Comparison of ENCODE assay signal across 20 cellular contexts in genomic region chr1:31122101-31122735, GRCh38. TPM values are rescaled to one million over a fixed set of nuclear protein-coding genes. Genes with fewer than 3 reads are reported as not detected.
DNase-seq lines count a peak whose midpoint lies in the region; ATAC-seq and TF ChIP-seq lines count a peak whose summit lies in the region.
"Had no signal": no experiment of that assay in that cellular context is flagged by ENCODE, and none has a peak within 500 bp of the region (broad histone marks: within the 10 kb centered on the region; RNA-seq: fewer than 3 reads in every experiment).

No MANE protein-coding gene starts in this region.

- H3K27ac ChIP-seq in foreskin keratinocyte (no peak overlapping the region), neural progenitor cell (peak overlapping the region; percentile 8)
- H3K27ac ChIP-seq: 22Rv1, body of pancreas, neutrophil, upper lobe of left lung had no signal

- no peaks in the 10 kb centered on the region for H3K36me3 Mint-ChIP-seq in neural progenitor cell
- no peaks in the 10 kb centered on the region for H3K36me3 Mint-ChIP-seq in activated T-helper 17 cell treated with anti-CD3 and anti-CD28 coated beads, Interleukin-2, amount 50 U/mL, for 72 hours (ENCODE audit: low read depth)
- H3K36me3 Mint-ChIP-seq: activated naive CD4-positive, alpha-beta T cell treated with anti-CD3 and anti-CD28 coated beads, Interleukin-2, amount 50 U/mL, for 72 hours had no signal

- peak overlapping the region; percentile 54 for H3K9ac ChIP-seq in NT2/D1 (ENCODE audit: insufficient read length, low read depth)
- no peak overlapping the region for H3K9ac ChIP-seq in neural progenitor cell

- H2AFZ ChIP-seq in neural progenitor cell (replicated peaks): peak overlapping the region; percentile 91

- H3F3A ChIP-seq in neural progenitor cell (ENCODE audit: low read depth): peaks cover 22% of the 10 kb centered on the region

- H3K27ac Mint-ChIP-seq in neural progenitor cell: peak overlapping the region; percentile 31
- no peak overlapping the region for H3K27ac Mint-ChIP-seq in activated T-helper 17 cell treated with anti-CD3 and anti-CD28 coated beads, Interleukin-2, amount 50 U/mL, for 72 hours
- H3K27ac Mint-ChIP-seq: activated naive CD4-positive, alpha-beta T cell treated with anti-CD3 and anti-CD28 coated beads, Interleukin-2, amount 50 U/mL, for 72 hours; B cell; dendritic cell treated with granulocyte-macrophage colony-stimulating factor and Interleukin-4, amounts not matched to agents 40 ng/mL and 50 ng/mL, for 4 days; stimulated activated naive CD8-positive, alpha-beta T cell treated with anti-CD3 and anti-CD28 coated beads, Interleukin-15, Interleukin-2, amounts not matched to agents 100 ng/mL and 50 ng/mL, for 24 hours had no signal

- H3K79me2 ChIP-seq in neural progenitor cell (ENCODE audit: low read depth): no peaks in the 10 kb centered on the region

- TF ChIP-seq CTCF in foreskin keratinocyte (conservative IDR thresholded peaks at IDR 0.05) (no peak), neural progenitor cell (IDR thresholded peaks at IDR 0.05) (no peak)

- H3K4me1 ChIP-seq in NT2/D1 (ENCODE audit: insufficient read depth, insufficient read length) (peaks cover 5% of the 10 kb centered on the region), foreskin keratinocyte (peaks cover 12% of the 10 kb centered on the region), neural progenitor cell (peaks cover 15% of the 10 kb centered on the region)
- H3K4me1 ChIP-seq: body of pancreas, upper lobe of left lung had no signal

- no peaks in the 10 kb centered on the region for H3K9me3 Mint-ChIP-seq in neural progenitor cell
- no peaks in the 10 kb centered on the region for H3K9me3 Mint-ChIP-seq in activated T-helper 17 cell treated with anti-CD3 and anti-CD28 coated beads, Interleukin-2, amount 50 U/mL, for 72 hours
- H3K9me3 Mint-ChIP-seq: activated naive CD4-positive, alpha-beta T cell treated with anti-CD3 and anti-CD28 coated beads, Interleukin-2, amount 50 U/mL, for 72 hours; dendritic cell treated with granulocyte-macrophage colony-stimulating factor and Interleukin-4, amounts not matched to agents 40 ng/mL and 50 ng/mL, for 4 days; stimulated activated naive CD8-positive, alpha-beta T cell treated with anti-CD3 and anti-CD28 coated beads, Interleukin-15, Interleukin-2, amounts not matched to agents 100 ng/mL and 50 ng/mL, for 24 hours had no signal

- DNase-seq in DMS 273 (lab: John Stamatoyannopoulos, UW; ENCODE audit: unreplicated experiment) (peak; percentile 62), DMS 273 treated with DMSO at 0.1 percent for 48 hours (lab: John Stamatoyannopoulos, UW) (no peak), NT2/D1 (ENCODE audit: low read depth, low spot score) (peak; percentile 40), foreskin keratinocyte (peak in 1 of 2 donors; percentile 28), neural progenitor cell (ENCODE audit: low spot score) (peak; percentile 41), cerebellar cortex (ENCODE audit: low spot score) (no peak)
- DNase-seq: activated T-cell treated with anti-CD3 and anti-CD28 coated beads, Interleukin-2, amount 50 U/mL, for 1 hour; NCI-H146; NCI-H446 treated with DMSO at 0.1 percent for 48 hours; stimulated activated CD4-positive, alpha-beta T cell treated with anti-CD3 and anti-CD28 coated beads, Interleukin-15, amount 100 ng/mL, for 24 hours; upper lobe of left lung had no signal

- no peak overlapping the region for H3K4me3 ChIP-seq in NT2/D1 (ENCODE audit: insufficient read length, low read depth)
- H3K4me3 ChIP-seq in neural progenitor cell: no peak overlapping the region
- H3K4me3 ChIP-seq: body of pancreas, upper lobe of left lung had no signal

- H4K20me1 ChIP-seq in neural progenitor cell (ENCODE audit: low read depth): no peaks in the 10 kb centered on the region

- no peaks in the 10 kb centered on the region for H3K36me3 ChIP-seq in NT2/D1 (ENCODE audit: insufficient read depth, insufficient read length, low read length)
- H3K36me3 ChIP-seq in neural progenitor cell: no peaks in the 10 kb centered on the region
- H3K36me3 ChIP-seq: neutrophil, upper lobe of left lung had no signal

- ATAC-seq in foreskin keratinocyte (peak; percentile 31), HG03565 (IDR thresholded peaks at IDR 0.05; ENCODE audit: unreplicated experiment) (no peak)
- no peak for ATAC-seq in activated T-helper 17 cell treated with anti-CD3 and anti-CD28 coated beads, Interleukin-2, amount 50 U/mL, for 72 hours (replicated peaks)
- ATAC-seq: activated naive CD4-positive, alpha-beta T cell treated with anti-CD3 and anti-CD28 coated beads, Interleukin-2, amount 50 U/mL, for 72 hours; body of pancreas had no signal

- H3K4me1 Mint-ChIP-seq in neural progenitor cell: peaks cover 31% of the 10 kb centered on the region
- H3K4me1 Mint-ChIP-seq in activated T-helper 17 cell treated with anti-CD3 and anti-CD28 coated beads, Interleukin-2, amount 50 U/mL, for 72 hours: no peaks in the 10 kb centered on the region

- no peaks in the 10 kb centered on the region for H3K27me3 ChIP-seq in NT2/D1 (ENCODE audit: insufficient read depth, insufficient read length)
- H3K27me3 ChIP-seq in foreskin keratinocyte: no peaks in the 10 kb centered on the region
- H3K27me3 ChIP-seq in neural progenitor cell: no peaks in the 10 kb centered on the region
- H3K27me3 ChIP-seq: body of pancreas, neutrophil, upper lobe of left lung had no signal

- no peaks in the 10 kb centered on the region for H3K27me3 Mint-ChIP-seq in neural progenitor cell (ENCODE audit: insufficient read depth, low read depth)
- H3K27me3 Mint-ChIP-seq in activated T-helper 17 cell treated with anti-CD3 and anti-CD28 coated beads, Interleukin-2, amount 50 U/mL, for 72 hours: no peaks in the 10 kb centered on the region
- H3K27me3 Mint-ChIP-seq: dendritic cell treated with granulocyte-macrophage colony-stimulating factor and Interleukin-4, amounts not matched to agents 40 ng/mL and 50 ng/mL, for 4 days; stimulated activated naive CD8-positive, alpha-beta T cell treated with anti-CD3 and anti-CD28 coated beads, Interleukin-15, Interleukin-2, amounts not matched to agents 100 ng/mL and 50 ng/mL, for 24 hours had no signal

- peak overlapping the region; percentile 13 for H3K4me2 ChIP-seq in neural progenitor cell

- no peaks in the 10 kb centered on the region for H3K9me3 ChIP-seq in NT2/D1 (ENCODE audit: insufficient read depth, low read length)
- no peaks in the 10 kb centered on the region for H3K9me3 ChIP-seq in neural progenitor cell (ENCODE audit: low read depth)
- H3K9me3 ChIP-seq: body of pancreas, neutrophil, upper lobe of left lung had no signal

- peak overlapping the region; percentile 73 for H3K4me3 Mint-ChIP-seq in neural progenitor cell
- H3K4me3 Mint-ChIP-seq in activated T-helper 17 cell treated with anti-CD3 and anti-CD28 coated beads, Interleukin-2, amount 50 U/mL, for 72 hours: no peak overlapping the region
- H3K4me3 Mint-ChIP-seq: B cell; dendritic cell treated with granulocyte-macrophage colony-stimulating factor and Interleukin-4, amounts not matched to agents 40 ng/mL and 50 ng/mL, for 4 days; stimulated activated naive CD8-positive, alpha-beta T cell treated with anti-CD3 and anti-CD28 coated beads, Interleukin-15, Interleukin-2, amounts not matched to agents 100 ng/mL and 50 ng/mL, for 24 hours had no signal

RNA-seq across cellular contexts. Expression of gene PUM1, which starts 56.7 kb away (rescaled TPM):
- total RNA-seq in foreskin keratinocyte: 54.5 and 56.6 TPM in 2 replicates
- 10.4 and 11.7 TPM in 2 replicates for polyA plus RNA-seq in foreskin keratinocyte
- total RNA-seq in neural progenitor cell (ENCODE audit: low replicate concordance): 130 and 143 TPM in 2 replicates
- 100 to 1,000 TPM; 109 to 114 TPM for total RNA-seq in activated T-helper 17 cell treated with anti-CD3 and anti-CD28 coated beads, Interleukin-2, amount 50 U/mL, for 72 hours

Comparison
In these comparisons a context has a peak if more than half of its experiments do, and no peak if none do; other contexts are left out.
1. DNase-seq: peak in DMS 273 (single experiment), NT2/D1 (single experiment) and neural progenitor cell (single experiment); none in DMS 273 treated with DMSO at 0.1 percent for 48 hours (single experiment) and cerebellar cortex (single experiment).